Comparison of ENCODE assay signal across 8 cellular contexts in the genomic region with DNA sequence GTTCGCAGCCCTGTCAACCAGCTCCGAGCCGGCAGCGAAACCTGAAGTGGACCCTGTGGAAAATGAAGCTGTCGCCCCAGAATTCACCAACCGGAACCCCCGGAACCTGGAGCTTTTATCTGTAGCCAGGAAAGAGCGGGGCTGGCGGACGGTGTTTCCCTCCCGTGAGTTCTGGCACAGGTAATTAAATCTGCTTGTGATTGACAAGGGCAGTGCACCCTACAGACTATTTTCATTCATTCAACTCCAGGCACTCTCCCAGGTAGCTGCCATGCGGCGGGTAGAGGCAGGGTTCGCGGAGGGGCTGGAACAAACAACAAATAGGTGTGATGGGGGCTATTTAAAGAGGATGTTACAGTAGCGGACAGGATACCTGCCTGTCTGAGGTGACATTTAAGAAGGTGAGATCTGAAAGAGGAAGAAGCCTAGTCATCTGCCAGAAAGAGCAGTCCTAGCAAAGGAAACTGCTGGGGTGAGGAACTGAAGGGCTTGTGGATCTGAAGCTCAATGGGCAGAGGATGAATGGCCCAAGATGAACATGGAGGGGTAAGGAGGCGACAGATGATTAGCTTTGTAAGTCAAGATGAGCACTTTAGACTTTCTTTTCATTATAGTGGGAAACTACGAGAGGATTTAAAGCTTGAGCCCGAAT. TPM values are rescaled to one million over a fixed set of nuclear protein-coding genes. Genes with fewer than 3 reads are reported as not detected.
DNase-seq lines count a peak whose midpoint lies in the region; ATAC-seq, FAIRE-seq and TF ChIP-seq lines count a peak whose summit lies in the region.

No MANE protein-coding gene starts in this region.

- peak overlapping the region; percentile 93 for H3K4me3 ChIP-seq in K562
- peak overlapping the region; percentile 36 for H3K4me3 ChIP-seq in lower leg skin (ENCODE audit: low read depth, poor library complexity, severe bottlenecking)

- peak overlapping the region; percentile 100 for H3K4me3 Mint-ChIP-seq in type B pancreatic cell

- FAIRE-seq in K562 (lab: Jason Lieb, UNC), result no peak

- H3K4me2 ChIP-seq in K562 (ENCODE audit: insufficient read depth, low read length), result peak overlapping the region; percentile 96

- H3K27ac ChIP-seq in K562 (ENCODE audit: extremely low read depth, low read depth, low read length), result peak overlapping the region; percentile 95

- peaks cover 14 to 22% of the 10 kb centered on the region in 2 experiments; a peak in 4 of 5 replicates for H3K4me1 ChIP-seq in K562 (replicated peaks in 1 of 2; ENCODE audit: control insufficient read depth in 2 of 2, insufficient read depth in 2 of 2, low read length in 2 of 2)

- no peak for TF ChIP-seq POLR2A in K562 (conservative IDR thresholded peaks at IDR 0.05)
- TF ChIP-seq POLR2A in lower leg skin (IDR thresholded peaks at IDR 0.05), result no peak

- peaks cover 81% of the 10 kb centered on the region for H3K79me2 ChIP-seq in K562 (ENCODE audit: control insufficient read depth, insufficient read depth, low read length)

- peaks cover 26% of the 10 kb centered on the region for H3K4me1 Mint-ChIP-seq in type B pancreatic cell (ENCODE audit: unreplicated experiment)

- H3K27me3 Mint-ChIP-seq in type B pancreatic cell, result no peaks in the 10 kb centered on the region

- peaks cover 73% of the 10 kb centered on the region for H3K36me3 ChIP-seq in K562 (ENCODE audit: control insufficient read depth, insufficient read depth, low read length)

- H3K27me3 ChIP-seq in K562 (ENCODE audit: control insufficient read depth in 2 of 2, insufficient read depth in 2 of 2, low read length in 2 of 2), result no peaks in the 10 kb centered on the region

- CTCF ChIA-PET in K562 (lab: Yijun Ruan, JAX; ENCODE audit: low intra/inter-chr PET ratio), result interaction anchor here (0.6 kb wide), 1 partner anchor 71 kb away, joined by 3 read pairs; no protein-coding TSS in a partner anchor

- DNase-seq in G401 (ENCODE audit: low spot score) (peak; percentile 7), MV-4-11 (lab: John Stamatoyannopoulos, UW) (peak; percentile 35), K562 (ENCODE audit: extremely low read depth in 1 of 4, low spot score in 3 of 4) (no peak), lower leg skin (ENCODE audit: low spot score in 2 of 2) (no peak), type B pancreatic cell (ENCODE audit: extremely low spot score, unreplicated experiment) (no peak)

- TF ChIP-seq EP300 in K562 (IDR thresholded peaks at IDR 0.05; ENCODE audit: low read length), result no peak

- TF ChIP-seq RAD21 in K562 (CRISPR knock-in tag; conservative IDR thresholded peaks at IDR 0.05 in 1 of 2, IDR thresholded peaks at IDR 0.05 in 1 of 2), result no peak

- H3K9me3 Mint-ChIP-seq in type B pancreatic cell, result no peaks in the 10 kb centered on the region

- H3K9me3 ChIP-seq in K562 (replicated peaks; ENCODE audit: control insufficient read depth, insufficient read depth, low read depth, low read length), result no peaks in the 10 kb centered on the region

- peaks cover 15% of the 10 kb centered on the region; the same call in 1 of the 2 replicates for H4K20me1 ChIP-seq in K562 (replicated peaks; ENCODE audit: control insufficient read depth, insufficient read depth, low read length)

- intact Hi-C loops in K562 (cut with micrococcal nuclease), result loop anchor here (1.0 kb wide), 2 partner anchors 64 to 100 kb away; partner anchors contain the start of gene WTAP
- intact Hi-C loops in lower leg skin (cut with DNase I; ENCODE audit: low total_unique reads), result no loop called here

- in situ Hi-C loops in G401 (cut with HindIII; ENCODE audit: low sequenced_read_pairs) (no loop called here), K562 (cut with MboI) (no loop called here)

- BruUV-seq in K562 (replicated peaks; lab: Mats Ljungman, UMichigan), result no TSS peak

- peaks cover 19% of the 10 kb centered on the region for H3K36me3 Mint-ChIP-seq in type B pancreatic cell

- H2AFZ ChIP-seq in K562 (ENCODE audit: low read depth, low read length), result peak overlapping the region; percentile 96

- TF ChIP-seq CTCF in K562 (IDR thresholded peaks at IDR 0.05 in 2 of 3, conservative IDR thresholded peaks at IDR 0.05 in 1 of 3; ENCODE audit: insufficient read depth in 2 of 3, low read depth in 1 of 3, low read length in 3 of 3), result no peak
- TF ChIP-seq CTCF in lower leg skin (IDR thresholded peaks at IDR 0.05), result no peak
- TF ChIP-seq CTCF in type B pancreatic cell (conservative IDR thresholded peaks at IDR 0.05), result no peak

- H3K27ac Mint-ChIP-seq in type B pancreatic cell, result peak overlapping the region; percentile 100

- H3K9me1 ChIP-seq in K562 (ENCODE audit: control insufficient read depth, insufficient read depth, low read length), result no peaks in the 10 kb centered on the region

- peak overlapping the region; percentile 96 to 97 for H3K9ac ChIP-seq in K562 (ENCODE audit: insufficient read depth in 1 of 2, low read depth in 2 of 2, low read length in 2 of 2)

- 3% methylated on average over 18 of the region's 19 CpGs for WGBS in K562 (ENCODE audit: insufficient coverage, low coverage, missing lambda C conversion rate)
- WGBS in lower leg skin, 2 donors, result 13 to 14% methylated on average over 19 of the region's 19 CpGs

- POLR2A ChIA-PET in K562 (lab: Yijun Ruan, JAX), result interaction anchor here (0.6 to 4.6 kb wide), 17 partner anchors 8 to 310 kb away, joined by 3 to 37 read pairs (median 6); partner anchors contain the start of genes PNLDC1, SOD2 and WTAP

- ATAC-seq in K562 (no peak), GM19324 (IDR thresholded peaks at IDR 0.05; ENCODE audit: low FRiP score, unreplicated experiment) (no peak), GM19455 (IDR thresholded peaks at IDR 0.05; ENCODE audit: unreplicated experiment) (no peak), GM18858 (IDR thresholded peaks at IDR 0.05; ENCODE audit: unreplicated experiment) (no peak)

RNA-seq across cellular contexts. Expression of gene MRPL18, which starts 0.8 kb away (rescaled TPM):
- 153 and 158 TPM in 2 replicates for total RNA-seq in G401 (2014; rRNA removed; shearing (Covaris generic))
- total RNA-seq in K562 (2011; cell fraction: chromatin; rRNA removed; ENCODE audit: low replicate concordance), result 16.7 and 22.8 TPM in 2 replicates
- total RNA-seq in K562 (2011; cell fraction: nucleolus; rRNA removed), result 19.2 and 19.5 TPM in 2 replicates
- 26.3 and 35.2 TPM in 2 replicates for total RNA-seq in K562 (2011; cell fraction: nucleoplasm; rRNA removed)
- total RNA-seq in K562 (2014; rRNA removed) (182 and 213 TPM in 2 replicates), K562 (2014; rRNA removed; fragmentation: Illumina TruSeq; extraction: Trizol) (176 and 177 TPM in 2 replicates), K562 (2015; rRNA removed; fragmentation: Illumina TruSeq; extraction: Trizol) (181 and 197 TPM in 2 replicates), K562 (2021) (158 and 162 TPM in 2 replicates), lower leg skin (10 to 100 TPM; 57.4 to 68.6 (median 59.2) TPM), type B pancreatic cell (ENCODE audit: low replicate concordance) (59.1 and 65.2 TPM in 2 replicates)
- polyA plus RNA-seq in K562 (2011; rRNA removed) (142 and 149 TPM in 2 replicates), K562 (2014; fragmentation: Illumina TruSeq; extraction: Trizol) (175 and 196 TPM in 2 replicates), K562 (2014; fragmentation: Nextera tagmentation; extraction: Ambion mirVana) (100 to 1,000 TPM; 395 to 456 TPM), K562 (2014; rRNA removed) (220 and 256 TPM in 2 replicates)
- polyA plus RNA-seq in K562 (2011; cell fraction: cytosol; rRNA removed), result 83.2 and 101 TPM in 2 replicates
- 56.0 and 76.4 TPM in 2 replicates for polyA plus RNA-seq in K562 (2011; cell fraction: nucleus; rRNA removed)
- polyA plus RNA-seq in K562 (2012), result 136 and 193 TPM in 2 replicates
- polyA minus RNA-seq in K562 (2011; rRNA and poly(A)+ RNA removed), result 64.8 and 70.6 TPM in 2 replicates
- polyA minus RNA-seq in K562 (2011; cell fraction: cytosol; rRNA and poly(A)+ RNA removed), result 28.2 and 34.9 TPM in 2 replicates
- polyA minus RNA-seq in K562 (2011; cell fraction: nucleus; rRNA and poly(A)+ RNA removed), result 13.5 and 23.9 TPM in 2 replicates

RNA-seq across cellular contexts. Expression of gene TCP1, which starts 1.7 kb away (rescaled TPM):
- total RNA-seq in G401 (2014; rRNA removed; shearing (Covaris generic)), result 167 and 216 TPM in 2 replicates
- 417 and 829 TPM in 2 replicates for total RNA-seq in K562 (2011; cell fraction: chromatin; rRNA removed; ENCODE audit: low replicate concordance)
- 282 and 299 TPM in 2 replicates for total RNA-seq in K562 (2011; cell fraction: nucleolus; rRNA removed)
- 449 and 476 TPM in 2 replicates for total RNA-seq in K562 (2011; cell fraction: nucleoplasm; rRNA removed)
- total RNA-seq in K562 (2014; rRNA removed) (515 and 618 TPM in 2 replicates), K562 (2014; rRNA removed; fragmentation: Illumina TruSeq; extraction: Trizol) (801 and 895 TPM in 2 replicates), K562 (2015; rRNA removed; fragmentation: Illumina TruSeq; extraction: Trizol) (711 and 732 TPM in 2 replicates), K562 (2021) (627 and 658 TPM in 2 replicates), lower leg skin (100 to 1,000 TPM in 3 of 4 donors, 10 to 100 TPM in 1; 98.5 to 155 (median 129) TPM), type B pancreatic cell (ENCODE audit: low replicate concordance) (206 and 235 TPM in 2 replicates)
- polyA plus RNA-seq in K562 (2011; rRNA removed) (276 and 332 TPM in 2 replicates), K562 (2014; fragmentation: Illumina TruSeq; extraction: Trizol) (575 and 659 TPM in 2 replicates), K562 (2014; fragmentation: Nextera tagmentation; extraction: Ambion mirVana) (100 to 1,000 TPM; 475 to 645 TPM), K562 (2014; rRNA removed) (311 and 331 TPM in 2 replicates)
- 190 and 209 TPM in 2 replicates for polyA plus RNA-seq in K562 (2011; cell fraction: cytosol; rRNA removed)
- polyA plus RNA-seq in K562 (2011; cell fraction: nucleus; rRNA removed), result 340 and 385 TPM in 2 replicates
- 349 and 560 TPM in 2 replicates for polyA plus RNA-seq in K562 (2012)
- 971 and 1,025 TPM in 2 replicates for polyA minus RNA-seq in K562 (2011; rRNA and poly(A)+ RNA removed)
- 585 and 708 TPM in 2 replicates for polyA minus RNA-seq in K562 (2011; cell fraction: cytosol; rRNA and poly(A)+ RNA removed)
- 302 and 460 TPM in 2 replicates for polyA minus RNA-seq in K562 (2011; cell fraction: nucleus; rRNA and poly(A)+ RNA removed)

RNA-seq across cellular contexts. Expression of gene PNLDC1, which starts 9.0 kb away (rescaled TPM):
- total RNA-seq in G401 (2014; rRNA removed; shearing (Covaris generic)), result not detected in 2 replicates
- not detected in 2 replicates for total RNA-seq in K562 (2011; cell fraction: chromatin; rRNA removed; ENCODE audit: low replicate concordance)
- not detected in 2 replicates for total RNA-seq in K562 (2011; cell fraction: nucleolus; rRNA removed)
- not detected in 2 replicates for total RNA-seq in K562 (2011; cell fraction: nucleoplasm; rRNA removed)
- total RNA-seq in K562 (2014; rRNA removed) (not detected in 2 replicates), K562 (2014; rRNA removed; fragmentation: Illumina TruSeq; extraction: Trizol) (not detected in 2 replicates), K562 (2015; rRNA removed; fragmentation: Illumina TruSeq; extraction: Trizol) (not detected in 2 replicates), K562 (2021) (not detected in 2 replicates), lower leg skin (1 to 10 TPM in 2 of 4 donors, under 1 TPM in 2; 0.51 to 2.5 (median 1.0) TPM), type B pancreatic cell (ENCODE audit: low replicate concordance) (0.17 TPM in 1 of 2 replicates, not detected in the other)
- polyA plus RNA-seq in K562 (2011; rRNA removed) (not detected in 2 replicates), K562 (2014; fragmentation: Illumina TruSeq; extraction: Trizol) (not detected in 2 replicates), K562 (2014; fragmentation: Nextera tagmentation; extraction: Ambion mirVana) (not detected), K562 (2014; rRNA removed) (0.07 and 0.12 TPM in 2 replicates)
- 0.12 TPM in 1 of 2 replicates, not detected in the other for polyA plus RNA-seq in K562 (2011; cell fraction: cytosol; rRNA removed)
- polyA plus RNA-seq in K562 (2011; cell fraction: nucleus; rRNA removed), result not detected in 2 replicates
- polyA plus RNA-seq in K562 (2012), result 0.04 and 0.28 TPM in 2 replicates
- polyA minus RNA-seq in K562 (2011; rRNA and poly(A)+ RNA removed), result not detected in 2 replicates
- not detected in 2 replicates for polyA minus RNA-seq in K562 (2011; cell fraction: cytosol; rRNA and poly(A)+ RNA removed)
- not detected in 2 replicates for polyA minus RNA-seq in K562 (2011; cell fraction: nucleus; rRNA and poly(A)+ RNA removed)

RNA-seq across cellular contexts. Expression of gene ACAT2, which starts 29.2 kb away (rescaled TPM):
- 46.7 and 79.7 TPM in 2 replicates for total RNA-seq in G401 (2014; rRNA removed; shearing (Covaris generic))
- 97.0 and 119 TPM in 2 replicates for total RNA-seq in K562 (2011; cell fraction: chromatin; rRNA removed; ENCODE audit: low replicate concordance)
- 75.9 and 101 TPM in 2 replicates for total RNA-seq in K562 (2011; cell fraction: nucleolus; rRNA removed)
- 118 and 128 TPM in 2 replicates for total RNA-seq in K562 (2011; cell fraction: nucleoplasm; rRNA removed)
- total RNA-seq in K562 (2014; rRNA removed) (63.0 and 74.1 TPM in 2 replicates), K562 (2014; rRNA removed; fragmentation: Illumina TruSeq; extraction: Trizol) (151 and 166 TPM in 2 replicates), K562 (2015; rRNA removed; fragmentation: Illumina TruSeq; extraction: Trizol) (78.8 and 85.6 TPM in 2 replicates), K562 (2021) (131 and 144 TPM in 2 replicates), lower leg skin (10 to 100 TPM in 3 of 4 donors, 1 to 10 TPM in 1; 5.4 to 31.5 (median 13.8) TPM), type B pancreatic cell (ENCODE audit: low replicate concordance) (38.4 and 67.4 TPM in 2 replicates)
- polyA plus RNA-seq in K562 (2011; rRNA removed) (265 and 286 TPM in 2 replicates), K562 (2014; fragmentation: Illumina TruSeq; extraction: Trizol) (93.8 and 98.3 TPM in 2 replicates), K562 (2014; fragmentation: Nextera tagmentation; extraction: Ambion mirVana) (100 to 1,000 TPM; 247 to 309 TPM), K562 (2014; rRNA removed) (90.9 and 94.5 TPM in 2 replicates)
- polyA plus RNA-seq in K562 (2011; cell fraction: cytosol; rRNA removed), result 60.4 and 121 TPM in 2 replicates
- polyA plus RNA-seq in K562 (2011; cell fraction: nucleus; rRNA removed), result 71.9 and 123 TPM in 2 replicates
- 58.3 and 88.8 TPM in 2 replicates for polyA plus RNA-seq in K562 (2012)
- 193 and 204 TPM in 2 replicates for polyA minus RNA-seq in K562 (2011; rRNA and poly(A)+ RNA removed)
- 59.9 and 62.8 TPM in 2 replicates for polyA minus RNA-seq in K562 (2011; cell fraction: cytosol; rRNA and poly(A)+ RNA removed)
- 42.4 and 92.6 TPM in 2 replicates for polyA minus RNA-seq in K562 (2011; cell fraction: nucleus; rRNA and poly(A)+ RNA removed)

Comparison
In these comparisons a context has a peak if more than half of its experiments do, and no peak if none do; other contexts are left out.
1. DNase-seq: peak in G401 (single experiment) and MV-4-11 (single experiment); none in K562 (0 of 4), lower leg skin (0 of 2) and type B pancreatic cell (single experiment).